8 cellular contexts compared by ENCODE assay signal in the genomic region with DNA sequence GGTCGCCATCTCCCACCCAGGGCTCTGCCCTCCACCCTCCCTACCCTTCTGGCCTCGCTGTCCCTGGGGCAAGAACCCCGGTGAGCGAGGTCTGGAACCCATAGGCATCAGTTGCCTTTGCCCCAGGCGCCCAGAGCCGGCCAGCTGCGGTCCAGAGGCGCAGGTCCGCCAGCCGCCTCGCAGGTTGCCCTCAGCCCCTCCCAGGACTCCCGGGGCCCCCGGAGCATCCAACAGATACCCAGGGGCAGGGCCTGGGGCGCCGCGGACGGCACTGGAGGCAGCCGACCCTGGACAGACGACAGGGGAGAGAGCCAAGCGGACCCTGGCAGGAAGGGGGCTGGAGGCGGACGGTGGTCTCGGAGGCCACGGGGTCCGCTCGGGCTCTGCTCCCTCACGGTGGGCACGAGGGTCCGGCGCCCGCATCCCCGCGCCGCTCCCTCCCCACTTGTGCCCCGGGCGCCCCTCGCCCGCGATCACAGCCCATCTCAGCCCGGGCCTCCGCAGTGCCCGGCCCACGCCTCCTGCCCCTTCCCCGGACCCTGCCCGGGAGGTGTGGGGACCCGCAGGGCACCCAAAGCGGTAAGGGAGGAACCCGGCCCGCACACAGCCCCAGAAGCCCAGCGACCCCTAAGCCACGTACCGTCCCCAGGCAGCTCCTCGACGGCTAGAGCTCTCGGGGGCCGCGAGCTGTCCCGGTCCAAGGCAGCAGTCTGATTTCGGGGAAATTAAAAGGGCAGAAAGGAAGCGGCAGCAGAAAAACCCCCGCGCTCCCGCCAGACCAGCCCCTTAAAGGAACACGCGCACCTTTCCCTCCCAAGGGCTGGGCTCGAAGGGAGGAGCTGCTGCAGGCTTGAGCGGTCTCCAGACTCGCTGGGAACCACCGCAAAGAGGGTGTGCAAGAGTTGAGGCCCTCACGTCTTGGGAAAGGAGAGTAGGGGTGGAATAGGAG. TPM values are rescaled to one million over a fixed set of nuclear protein-coding genes. Genes with fewer than 3 reads are reported as not detected.
A peak's percentile ranks its signal among the peaks of the same experiment; 100 is the strongest.
DNase-seq lines count a peak whose midpoint lies in the region; ATAC-seq and TF ChIP-seq lines count a peak whose summit lies in the region.

A gene with protein sequence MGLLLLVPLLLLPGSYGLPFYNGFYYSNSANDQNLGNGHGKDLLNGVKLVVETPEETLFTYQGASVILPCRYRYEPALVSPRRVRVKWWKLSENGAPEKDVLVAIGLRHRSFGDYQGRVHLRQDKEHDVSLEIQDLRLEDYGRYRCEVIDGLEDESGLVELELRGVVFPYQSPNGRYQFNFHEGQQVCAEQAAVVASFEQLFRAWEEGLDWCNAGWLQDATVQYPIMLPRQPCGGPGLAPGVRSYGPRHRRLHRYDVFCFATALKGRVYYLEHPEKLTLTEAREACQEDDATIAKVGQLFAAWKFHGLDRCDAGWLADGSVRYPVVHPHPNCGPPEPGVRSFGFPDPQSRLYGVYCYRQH (minus strand): TSS at position 726 of the 949 bp plus-strand sequence. CDS start 8,246 bp downstream, outside the sequence.

- intact Hi-C loops in CD14-positive monocyte (cut with micrococcal nuclease) = no loop called here

- peaks cover 0 to 14% (median 3%) of the 10 kb centered on the region in 7 donors for H3K9me3 Mint-ChIP-seq in CD14-positive monocyte
- H3K9me3 Mint-ChIP-seq in activated naive CD8-positive, alpha-beta T cell treated with anti-CD3 and anti-CD28 coated beads for 36 hours = no peaks in the 10 kb centered on the region

- no peak for TF ChIP-seq CTCF in CD14-positive monocyte (IDR thresholded peaks at IDR 0.05)

- peak within 1 kb of the TSS; percentile 71 to 90 for H3K4me3 Mint-ChIP-seq in CD14-positive monocyte
- peak within 1 kb of the TSS; percentile 86 for H3K4me3 Mint-ChIP-seq in activated naive CD8-positive, alpha-beta T cell treated with anti-CD3 and anti-CD28 coated beads for 36 hours

- H3K27me3 ChIP-seq in iPS-18a (ENCODE audit: control insufficient read depth, insufficient read depth, low read length) = peaks cover 17% of the 10 kb centered on the region

- peaks cover 17% of the 10 kb centered on the region for H3K4me1 Mint-ChIP-seq in CD14-positive monocyte
- H3K4me1 Mint-ChIP-seq in activated naive CD8-positive, alpha-beta T cell treated with anti-CD3 and anti-CD28 coated beads for 36 hours = peaks cover 35% of the 10 kb centered on the region

- no peaks in the 10 kb centered on the region for H3K9me3 ChIP-seq in iPS-18a (ENCODE audit: control insufficient read depth, low read depth, low read length)

- peak within 1 kb of the TSS; percentile 59 for H3K9ac ChIP-seq in iPS-18a (ENCODE audit: low read length)

- no peak for DNase-seq in CD14-positive monocyte (ENCODE audit: low spot score)
- DNase-seq in H4 (ENCODE audit: low spot score) = no peak
- DNase-seq in activated naive CD8-positive, alpha-beta T cell treated with anti-CD3 and anti-CD28 coated beads for 36 hours = peak; percentile 81
- DNase-seq in stimulated activated CD4-positive, alpha-beta T cell treated with anti-CD3 and anti-CD28 coated beads, Interleukin-12 subunit alpha, Interleukin-12 subunit beta, amount 100 ng/mL, for 4 hours = peak; percentile 62
- no peak for DNase-seq in NCI-H446 treated with DMSO at 0.1 percent for 48 hours (lab: John Stamatoyannopoulos, UW)

- H3K27me3 Mint-ChIP-seq in CD14-positive monocyte (ENCODE audit: low read depth in 3 of 3) = peaks cover 31 to 50% (median 40%) of the 10 kb centered on the region in 3 donors
- H3K27me3 Mint-ChIP-seq in activated naive CD8-positive, alpha-beta T cell treated with anti-CD3 and anti-CD28 coated beads for 36 hours = no peaks in the 10 kb centered on the region

- H3K36me3 ChIP-seq in iPS-18a (ENCODE audit: control insufficient read depth, low read depth, low read length) = peaks cover 10% of the 10 kb centered on the region

- H3K4me3 ChIP-seq in iPS-18a (ENCODE audit: low read length) = peak within 1 kb of the TSS; percentile 79

- no peak within 1 kb of the TSS for H3K27ac ChIP-seq in iPS-18a (ENCODE audit: low read length)

- H3K27ac Mint-ChIP-seq in CD14-positive monocyte = peak within 1 kb of the TSS in 1 of 7 donors; percentile 71
- peak within 1 kb of the TSS; percentile 86 for H3K27ac Mint-ChIP-seq in activated naive CD8-positive, alpha-beta T cell treated with anti-CD3 and anti-CD28 coated beads for 36 hours

- peak; percentile 38 for ATAC-seq in SK-N-SH treated with all-trans-retinoic acid at 6 μM for 48 hours
- ATAC-seq in HG03457 (IDR thresholded peaks at IDR 0.05; ENCODE audit: unreplicated experiment) = no peak

- H3K36me3 Mint-ChIP-seq in CD14-positive monocyte = no peaks in the 10 kb centered on the region
- peaks cover 17% of the 10 kb centered on the region for H3K36me3 Mint-ChIP-seq in activated naive CD8-positive, alpha-beta T cell treated with anti-CD3 and anti-CD28 coated beads for 36 hours

- peaks cover 18% of the 10 kb centered on the region for H3K4me1 ChIP-seq in iPS-18a (ENCODE audit: control insufficient read depth, low read depth, low read length)

TF ChIP-seq in SK-N-SH treated with all-trans-retinoic acid at 6 μM for 48 hours, 23 proteins besides CTCF, POLR2A, EP300 and RAD21 (continues in another document):
- TF ChIP-seq ZC3H10 (CRISPR knock-in tag; IDR thresholded peaks at IDR 0.05) = no peak
- TF ChIP-seq ZNF565 (CRISPR knock-in tag; conservative IDR thresholded peaks at IDR 0.05; ENCODE audit: low read depth) = no peak
- TF ChIP-seq ISL1 (CRISPR knock-in tag; IDR thresholded peaks at IDR 0.05) = no peak
- TF ChIP-seq BACH2 (CRISPR knock-in tag; IDR thresholded peaks at IDR 0.05; ENCODE audit: borderline replicate concordance) = no peak
- no peak for TF ChIP-seq TOX (CRISPR knock-in tag; IDR thresholded peaks at IDR 0.05; ENCODE audit: borderline replicate concordance)
- TF ChIP-seq, protein P1, sequence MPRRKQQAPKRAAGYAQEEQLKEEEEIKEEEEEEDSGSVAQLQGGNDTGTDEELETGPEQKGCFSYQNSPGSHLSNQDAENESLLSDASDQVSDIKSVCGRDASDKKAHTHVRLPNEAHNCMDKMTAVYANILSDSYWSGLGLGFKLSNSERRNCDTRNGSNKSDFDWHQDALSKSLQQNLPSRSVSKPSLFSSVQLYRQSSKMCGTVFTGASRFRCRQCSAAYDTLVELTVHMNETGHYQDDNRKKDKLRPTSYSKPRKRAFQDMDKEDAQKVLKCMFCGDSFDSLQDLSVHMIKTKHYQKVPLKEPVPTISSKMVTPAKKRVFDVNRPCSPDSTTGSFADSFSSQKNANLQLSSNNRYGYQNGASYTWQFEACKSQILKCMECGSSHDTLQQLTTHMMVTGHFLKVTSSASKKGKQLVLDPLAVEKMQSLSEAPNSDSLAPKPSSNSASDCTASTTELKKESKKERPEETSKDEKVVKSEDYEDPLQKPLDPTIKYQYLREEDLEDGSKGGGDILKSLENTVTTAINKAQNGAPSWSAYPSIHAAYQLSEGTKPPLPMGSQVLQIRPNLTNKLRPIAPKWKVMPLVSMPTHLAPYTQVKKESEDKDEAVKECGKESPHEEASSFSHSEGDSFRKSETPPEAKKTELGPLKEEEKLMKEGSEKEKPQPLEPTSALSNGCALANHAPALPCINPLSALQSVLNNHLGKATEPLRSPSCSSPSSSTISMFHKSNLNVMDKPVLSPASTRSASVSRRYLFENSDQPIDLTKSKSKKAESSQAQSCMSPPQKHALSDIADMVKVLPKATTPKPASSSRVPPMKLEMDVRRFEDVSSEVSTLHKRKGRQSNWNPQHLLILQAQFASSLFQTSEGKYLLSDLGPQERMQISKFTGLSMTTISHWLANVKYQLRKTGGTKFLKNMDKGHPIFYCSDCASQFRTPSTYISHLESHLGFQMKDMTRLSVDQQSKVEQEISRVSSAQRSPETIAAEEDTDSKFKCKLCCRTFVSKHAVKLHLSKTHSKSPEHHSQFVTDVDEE (CRISPR knock-in tag; IDR thresholded peaks at IDR 0.05) = no peak
- no peak for TF ChIP-seq PPARA (CRISPR knock-in tag; IDR thresholded peaks at IDR 0.05; ENCODE audit: borderline replicate concordance)
- no peak for TF ChIP-seq OSR1 (CRISPR knock-in tag; IDR thresholded peaks at IDR 0.05)
- TF ChIP-seq RARB (CRISPR knock-in tag; IDR thresholded peaks at IDR 0.05) = no peak
- TF ChIP-seq ZNF8 (CRISPR knock-in tag; IDR thresholded peaks at IDR 0.05) = no peak
- no peak for TF ChIP-seq CSDC2 (CRISPR knock-in tag; IDR thresholded peaks at IDR 0.05)
- no peak for TF ChIP-seq PATZ1 (CRISPR knock-in tag; IDR thresholded peaks at IDR 0.05; ENCODE audit: borderline replicate concordance)
- no peak for TF ChIP-seq ZFP3 (CRISPR knock-in tag; IDR thresholded peaks at IDR 0.05)
- no peak for TF ChIP-seq TCF4 (CRISPR knock-in tag; IDR thresholded peaks at IDR 0.05; ENCODE audit: borderline replicate concordance)
- no peak for TF ChIP-seq ZNF70 (CRISPR knock-in tag; IDR thresholded peaks at IDR 0.05)
- TF ChIP-seq ESRRG (CRISPR knock-in tag; IDR thresholded peaks at IDR 0.05) = no peak
- no peak for TF ChIP-seq ARNTL (CRISPR knock-in tag; IDR thresholded peaks at IDR 0.05; ENCODE audit: borderline replicate concordance, low read depth)

RNA-seq across cellular contexts. Expression of the gene that starts here (rescaled TPM):
- polyA plus RNA-seq in CD14-positive monocyte = under 1 TPM; 0.60 to 0.65 TPM
- 10.9 and 12.6 TPM in 2 replicates for total RNA-seq in H4 (2014; rRNA removed; shearing (Covaris generic))
- total RNA-seq in activated naive CD8-positive, alpha-beta T cell treated with anti-CD3 and anti-CD28 coated beads for 36 hours = 10 to 100 TPM; 82.6 to 83.2 TPM

Comparison
In these comparisons a context has a peak if more than half of its experiments do, and no peak if none do; other contexts are left out.
1. DNase-seq: peak in activated naive CD8-positive, alpha-beta T cell treated with anti-CD3 and anti-CD28 coated beads for 36 hours (single experiment) and stimulated activated CD4-positive, alpha-beta T cell treated with anti-CD3 and anti-CD28 coated beads, Interleukin-12 subunit alpha, Interleukin-12 subunit beta, amount 100 ng/mL, for 4 hours (single experiment); none in CD14-positive monocyte (single experiment), H4 (single experiment) and NCI-H446 treated with DMSO at 0.1 percent for 48 hours (single experiment).